In the genomic region with DNA sequence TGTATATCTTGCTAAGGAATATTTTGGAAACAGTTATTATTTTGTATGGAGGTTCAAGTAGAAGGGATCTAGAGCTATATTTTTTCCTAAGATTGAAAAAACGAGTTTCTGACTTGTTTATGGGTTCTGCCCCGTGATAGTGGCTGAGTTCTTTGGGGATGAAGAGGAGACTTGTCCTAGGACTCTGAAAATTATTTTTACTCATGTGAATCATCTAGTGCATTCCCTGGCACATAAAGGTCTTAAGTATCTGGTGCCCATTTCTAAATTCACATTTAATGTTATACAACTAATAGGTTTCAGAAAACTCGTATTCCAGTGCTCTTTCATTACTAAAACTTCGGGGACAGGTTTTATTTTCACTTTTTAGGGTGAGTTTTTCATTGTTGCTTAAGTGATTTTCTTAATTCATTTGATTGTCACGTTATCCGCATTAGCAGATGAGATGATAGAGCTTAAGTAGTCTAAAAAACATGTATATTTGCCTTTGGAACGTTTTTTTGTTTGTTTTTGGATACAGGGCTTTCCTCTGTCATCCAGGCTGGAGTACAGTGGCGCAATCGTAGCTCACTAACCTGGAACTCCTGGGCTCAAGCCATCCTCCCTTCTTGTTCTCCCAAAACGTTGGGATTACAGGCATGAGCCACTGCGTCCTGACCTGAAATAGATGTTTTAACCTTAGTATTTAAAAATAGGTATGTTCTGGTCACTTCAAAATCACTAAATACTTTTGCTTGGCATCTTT, we compare ENCODE assay signal across 8 cellular contexts. TPM values are rescaled to one million over a fixed set of nuclear protein-coding genes. Genes with fewer than 3 reads are reported as not detected.
DNase-seq lines count a peak whose midpoint lies in the region; ATAC-seq and TF ChIP-seq lines count a peak whose summit lies in the region.

No MANE protein-coding gene starts in this region.

- H3K36me3 Mint-ChIP-seq in IgD-negative memory B cell (peaks cover 4% of the 10 kb centered on the region), MCF 10A (ENCODE audit: insufficient read depth, unreplicated experiment) (peaks cover 20% of the 10 kb centered on the region), mesothelial cell of epicardium (peaks cover 8% of the 10 kb centered on the region)

- no peak for TF ChIP-seq CTCF in AG04450 (IDR thresholded peaks at IDR 0.05; ENCODE audit: low read depth, low read length)
- no peak for TF ChIP-seq CTCF in MCF 10A (IDR thresholded peaks at IDR 0.05; ENCODE audit: unreplicated experiment)
- TF ChIP-seq CTCF in mesothelial cell of epicardium (IDR thresholded peaks at IDR 0.05; ENCODE audit: unreplicated experiment): no peak

- peak overlapping the region; percentile 95 to 98 (median 97) for H3K4me3 Mint-ChIP-seq in IgD-negative memory B cell
- peak overlapping the region; percentile 85 for H3K4me3 Mint-ChIP-seq in MCF 10A (ENCODE audit: unreplicated experiment)
- peak overlapping the region; percentile 94 for H3K4me3 Mint-ChIP-seq in mesothelial cell of epicardium

- H3K27me3 Mint-ChIP-seq in IgD-negative memory B cell (no peaks in the 10 kb centered on the region), MCF 10A (ENCODE audit: insufficient read depth, unreplicated experiment) (no peaks in the 10 kb centered on the region), mesothelial cell of epicardium (ENCODE audit: low read depth) (no peaks in the 10 kb centered on the region)

- H3K27ac Mint-ChIP-seq in IgD-negative memory B cell (peak overlapping the region; percentile 97 to 100 (median 97)), MCF 10A (ENCODE audit: low read depth, unreplicated experiment) (peak overlapping the region; percentile 89), mesothelial cell of epicardium (peak overlapping the region; percentile 98)

- H3K4me3 ChIP-seq in AG04450 (ENCODE audit: low read depth, low read length): peak overlapping the region; percentile 85

- no peaks in the 10 kb centered on the region for H3K27me3 ChIP-seq in AG04450 (ENCODE audit: control insufficient read depth, insufficient read depth, low read length)

- intact Hi-C loops in MCF 10A (cut with micrococcal nuclease): loop anchor here (5.0 kb wide), 2 partner anchors 107 to 1728 kb away; no protein-coding TSS in a partner anchor

- H3K9me3 Mint-ChIP-seq in IgD-negative memory B cell: no peaks in the 10 kb centered on the region
- H3K9me3 Mint-ChIP-seq in MCF 10A (ENCODE audit: unreplicated experiment): no peaks in the 10 kb centered on the region
- H3K9me3 Mint-ChIP-seq in mesothelial cell of epicardium: no peaks in the 10 kb centered on the region

- H3K4me1 Mint-ChIP-seq in IgD-negative memory B cell: peaks cover 26 to 45% (median 35%) of the 10 kb centered on the region in 3 donors
- peaks cover 41% of the 10 kb centered on the region for H3K4me1 Mint-ChIP-seq in MCF 10A (ENCODE audit: insufficient read depth, unreplicated experiment)
- peaks cover 49% of the 10 kb centered on the region for H3K4me1 Mint-ChIP-seq in mesothelial cell of epicardium

- H3K9me3 ChIP-seq in AG04450 (ENCODE audit: control insufficient read depth, insufficient read depth, low read length): no peaks in the 10 kb centered on the region

- DNase-seq in AG04450 (ENCODE audit: low read depth, low spot score) (no peak), MCF 10A (ENCODE audit: unreplicated experiment) (peak; percentile 41), mesothelial cell of epicardium (ENCODE audit: low spot score in 2 of 2, unreplicated experiment in 2 of 2) (no peak), globus pallidus (ENCODE audit: low spot score) (no peak), SK-N-DZ (ENCODE audit: low spot score) (no peak), medulla oblongata (ENCODE audit: extremely low spot score) (no peak)

- no peak overlapping the region for H3K27ac ChIP-seq in AG04450 (ENCODE audit: low read depth, low read length)

- POLR2A ChIA-PET in AG04450 (lab: Yijun Ruan, JAX): no interaction called here
- POLR2A ChIA-PET in MCF 10A (lab: Yijun Ruan, JAX): interaction anchor here (0.6 to 1.8 kb wide), 11 partner anchors 9 to 1911 kb away, joined by 3 to 11 read pairs (median 3); no protein-coding TSS in a partner anchor

- BruUV-seq in MCF 10A (replicated peaks; lab: Mats Ljungman, UMichigan): no TSS peak

- CTCF ChIA-PET in AG04450 (lab: Charles Lee): interaction anchor here (0.8 to 1.6 kb wide), 7 partner anchors 8 to 244 kb away, joined by 3 to 10 read pairs (median 4); no protein-coding TSS in a partner anchor
- CTCF ChIA-PET in MCF 10A (lab: Yijun Ruan, JAX): interaction anchor here (0.6 to 2.6 kb wide), 5 partner anchors 17 to 456 kb away, joined by 3 to 19 read pairs (median 8); no protein-coding TSS in a partner anchor

- ATAC-seq in GM21576 (IDR thresholded peaks at IDR 0.05; ENCODE audit: unreplicated experiment): no peak

RNA-seq across cellular contexts. Expression of gene NFYA, which starts 2.1 kb away (rescaled TPM):
- polyA plus RNA-seq in AG04450 (2011; rRNA removed): 10.1 and 13.4 TPM in 2 replicates
- 31.1 and 31.9 TPM in 2 replicates for polyA minus RNA-seq in AG04450 (2011; rRNA and poly(A)+ RNA removed)
- polyA plus RNA-seq in IgD-negative memory B cell: 19.1 TPM
- total RNA-seq in MCF 10A (2022): 41.5 and 42.1 TPM in 2 replicates
- 64.2 to 69.1 TPM (median 64.7 TPM) in 3 replicates for total RNA-seq in mesothelial cell of epicardium
- polyA plus RNA-seq in SK-N-DZ (2014; cell fraction: cytosol; rRNA removed): 16.6 and 17.9 TPM in 2 replicates
- polyA plus RNA-seq in SK-N-DZ (2014; cell fraction: nucleus; rRNA removed): 20.3 and 32.1 TPM in 2 replicates

RNA-seq across cellular contexts. Expression of gene OARD1, which starts 2.7 kb away (rescaled TPM):
- polyA plus RNA-seq in AG04450 (2011; rRNA removed) (7.0 and 10.0 TPM in 2 replicates), IgD-negative memory B cell (58.3 TPM)
- 2.8 and 5.8 TPM in 2 replicates for polyA minus RNA-seq in AG04450 (2011; rRNA and poly(A)+ RNA removed)
- total RNA-seq in MCF 10A (2022) (28.0 and 35.2 TPM in 2 replicates), mesothelial cell of epicardium (24.6 to 26.8 TPM (median 26.8 TPM) in 3 replicates)
- 26.7 and 27.5 TPM in 2 replicates for polyA plus RNA-seq in SK-N-DZ (2014; cell fraction: cytosol; rRNA removed)
- polyA plus RNA-seq in SK-N-DZ (2014; cell fraction: nucleus; rRNA removed): 18.7 and 21.6 TPM in 2 replicates

RNA-seq across cellular contexts. Expression of gene APOBEC2, which starts 21.9 kb away (rescaled TPM):
- not detected in 2 replicates for polyA plus RNA-seq in AG04450 (2011; rRNA removed)
- polyA minus RNA-seq in AG04450 (2011; rRNA and poly(A)+ RNA removed): not detected in 2 replicates
- 0.33 TPM for polyA plus RNA-seq in IgD-negative memory B cell
- total RNA-seq in MCF 10A (2022): not detected in 2 replicates
- 0.22 to 0.51 TPM (median 0.45 TPM) in 3 replicates for total RNA-seq in mesothelial cell of epicardium
- 0.56 TPM in 1 of 2 replicates, not detected in the other for polyA plus RNA-seq in SK-N-DZ (2014; cell fraction: cytosol; rRNA removed)
- polyA plus RNA-seq in SK-N-DZ (2014; cell fraction: nucleus; rRNA removed): 1.2 TPM in 1 of 2 replicates, not detected in the other

RNA-seq across cellular contexts. Expression of gene TSPO2, which starts 32.6 kb away (rescaled TPM):
- polyA plus RNA-seq in AG04450 (2011; rRNA removed) (not detected in 2 replicates), IgD-negative memory B cell (not detected)
- polyA minus RNA-seq in AG04450 (2011; rRNA and poly(A)+ RNA removed): not detected in 2 replicates
- total RNA-seq in MCF 10A (2022) (not detected in 2 replicates), mesothelial cell of epicardium (not detected in 3 replicates)
- not detected in 2 replicates for polyA plus RNA-seq in SK-N-DZ (2014; cell fraction: cytosol; rRNA removed)
- polyA plus RNA-seq in SK-N-DZ (2014; cell fraction: nucleus; rRNA removed): not detected in 2 replicates

RNA-seq across cellular contexts. Expression of gene UNC5CL, which starts 35.8 kb away (rescaled TPM):
- polyA plus RNA-seq in AG04450 (2011; rRNA removed) (0.02 TPM in 2 replicates), IgD-negative memory B cell (0.76 TPM)
- not detected in 2 replicates for polyA minus RNA-seq in AG04450 (2011; rRNA and poly(A)+ RNA removed)
- total RNA-seq in MCF 10A (2022) (0.19 and 0.59 TPM in 2 replicates), mesothelial cell of epicardium (2.0 to 2.2 TPM (median 2.1 TPM) in 3 replicates)
- polyA plus RNA-seq in SK-N-DZ (2014; cell fraction: cytosol; rRNA removed): 0.92 and 1.1 TPM in 2 replicates
- 8.3 and 8.8 TPM in 2 replicates for polyA plus RNA-seq in SK-N-DZ (2014; cell fraction: nucleus; rRNA removed)
